In genomic region chr9:27572918-27573698, GRCh38 we compare ENCODE assay signal across 8 cellular contexts. TPM values are rescaled to one million over a fixed set of nuclear protein-coding genes. Genes with fewer than 3 reads are reported as not detected.
DNase-seq lines count a peak whose midpoint lies in the region; ATAC-seq and TF ChIP-seq lines count a peak whose summit lies in the region.

A gene with protein sequence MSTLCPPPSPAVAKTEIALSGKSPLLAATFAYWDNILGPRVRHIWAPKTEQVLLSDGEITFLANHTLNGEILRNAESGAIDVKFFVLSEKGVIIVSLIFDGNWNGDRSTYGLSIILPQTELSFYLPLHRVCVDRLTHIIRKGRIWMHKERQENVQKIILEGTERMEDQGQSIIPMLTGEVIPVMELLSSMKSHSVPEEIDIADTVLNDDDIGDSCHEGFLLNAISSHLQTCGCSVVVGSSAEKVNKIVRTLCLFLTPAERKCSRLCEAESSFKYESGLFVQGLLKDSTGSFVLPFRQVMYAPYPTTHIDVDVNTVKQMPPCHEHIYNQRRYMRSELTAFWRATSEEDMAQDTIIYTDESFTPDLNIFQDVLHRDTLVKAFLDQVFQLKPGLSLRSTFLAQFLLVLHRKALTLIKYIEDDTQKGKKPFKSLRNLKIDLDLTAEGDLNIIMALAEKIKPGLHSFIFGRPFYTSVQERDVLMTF (minus strand): TSS chr9:27573481. CDS start chr9:27567120, 6,361 bp downstream.

- H3K9me3 Mint-ChIP-seq in activated naive CD8-positive, alpha-beta T cell treated with anti-CD3 and anti-CD28 coated beads, Interleukin-2, amount 10 ng/mL, durations not matched to agents 7 days and 5 days: peaks cover 2% of the 10 kb centered on the region

- peak within 1 kb of the TSS; percentile 100 for H3K27ac Mint-ChIP-seq in activated naive CD8-positive, alpha-beta T cell treated with anti-CD3 and anti-CD28 coated beads, Interleukin-2, amount 10 ng/mL, durations not matched to agents 7 days and 5 days

- peak within 1 kb of the TSS; percentile 90 for H3K9ac ChIP-seq in SK-N-MC (ENCODE audit: insufficient read length)

- no peak for TF ChIP-seq CTCF in sigmoid colon (IDR thresholded peaks at IDR 0.05)

- peak within 1 kb of the TSS; percentile 88 for H3K4me3 ChIP-seq in SK-N-MC
- H3K4me3 ChIP-seq in sigmoid colon: peak within 1 kb of the TSS; percentile 75 to 93 (median 80)

- no peaks in the 10 kb centered on the region for H3K36me3 Mint-ChIP-seq in activated naive CD8-positive, alpha-beta T cell treated with anti-CD3 and anti-CD28 coated beads, Interleukin-2, amount 10 ng/mL, durations not matched to agents 7 days and 5 days

- DNase-seq in DMS153 (lab: John Stamatoyannopoulos, UW): peak; percentile 69
- no peak for DNase-seq in SK-N-MC (ENCODE audit: low read depth, low spot score)
- peak; percentile 92 for DNase-seq in activated naive CD8-positive, alpha-beta T cell treated with anti-CD3 and anti-CD28 coated beads, Interleukin-2, amount 10 ng/mL, durations not matched to agents 7 days and 5 days
- DNase-seq in left ventricle myocardium superior: peak; percentile 88
- DNase-seq in sigmoid colon: peak; percentile 89
- no peak for DNase-seq in pons (ENCODE audit: low spot score)

- H3K4me1 ChIP-seq in sigmoid colon: peaks cover 3 to 32% (median 16%) of the 10 kb centered on the region in 4 donors

- H3K9me3 ChIP-seq in SK-N-MC (ENCODE audit: low read depth, low read length) (no peaks in the 10 kb centered on the region), sigmoid colon (no peaks in the 10 kb centered on the region)

- peak within 1 kb of the TSS; percentile 98 for H3K4me3 Mint-ChIP-seq in activated naive CD8-positive, alpha-beta T cell treated with anti-CD3 and anti-CD28 coated beads, Interleukin-2, amount 10 ng/mL, durations not matched to agents 7 days and 5 days

- H3K4me1 Mint-ChIP-seq in activated naive CD8-positive, alpha-beta T cell treated with anti-CD3 and anti-CD28 coated beads, Interleukin-2, amount 10 ng/mL, durations not matched to agents 7 days and 5 days: peaks cover 19% of the 10 kb centered on the region

- POLR2A ChIA-PET in activated naive CD8-positive, alpha-beta T cell treated with anti-CD3 and anti-CD28 coated beads, Interleukin-2, amount 10 ng/mL, durations not matched to agents 7 days and 5 days (lab: Charles Lee): interaction anchor here (0.8 to 2.3 kb wide), 7 partner anchors 9 to 681 kb away, joined by 3 to 9 read pairs (median 4); partner anchors contain the start of gene IFT74

- ATAC-seq in GM19455 (IDR thresholded peaks at IDR 0.05; ENCODE audit: unreplicated experiment) (peak; percentile 64), HG03571 (IDR thresholded peaks at IDR 0.05; ENCODE audit: unreplicated experiment) (peak; percentile 63), left ventricle myocardium superior (peak; percentile 96)
- ATAC-seq in activated naive CD8-positive, alpha-beta T cell treated with anti-CD3 and anti-CD28 coated beads, Interleukin-2, amount 10 ng/mL, durations not matched to agents 7 days and 5 days (ENCODE audit: low read depth): peak; percentile 59

- H3K36me3 ChIP-seq in SK-N-MC (ENCODE audit: insufficient read depth, low read length): no peaks in the 10 kb centered on the region
- H3K36me3 ChIP-seq in sigmoid colon: no peaks in the 10 kb centered on the region

- no peaks in the 10 kb centered on the region for H3K27me3 Mint-ChIP-seq in activated naive CD8-positive, alpha-beta T cell treated with anti-CD3 and anti-CD28 coated beads, Interleukin-2, amount 10 ng/mL, durations not matched to agents 7 days and 5 days

- intact Hi-C loops in left ventricle myocardium superior (cut with micrococcal nuclease): no loop called here
- intact Hi-C loops in sigmoid colon (cut with DNase I): loop anchor here (1.0 to 10.0 kb wide), 6 partner anchors 29 to 1898 kb away; partner anchors contain the start of genes CAAP1, IFT74, MOB3B and TUSC1

- TF ChIP-seq POLR2A in sigmoid colon (IDR thresholded peaks at IDR 0.05): peak; percentile 80 to 85

- peak in 1 of 4 donors; percentile 32 for TF ChIP-seq EP300 in sigmoid colon (IDR thresholded peaks at IDR 0.05)

- H3K27me3 ChIP-seq in sigmoid colon: no peaks in the 10 kb centered on the region

- peak within 1 kb of the TSS; percentile 97 for H3K27ac ChIP-seq in SK-N-MC
- H3K27ac ChIP-seq in sigmoid colon: peak within 1 kb of the TSS; percentile 96 to 100 (median 98)

- WGBS in sigmoid colon, 2 donors: 1% methylated on average over 73 of the region's 73 CpGs

RNA-seq across cellular contexts. Expression of the gene that starts here (rescaled TPM):
- 10 to 100 TPM; 13.7 to 16.4 TPM for total RNA-seq in activated naive CD8-positive, alpha-beta T cell treated with anti-CD3 and anti-CD28 coated beads, Interleukin-2, amount 10 ng/mL, durations not matched to agents 7 days and 5 days
- 19.2 TPM for total RNA-seq in left ventricle myocardium superior
- 10 to 100 TPM; 21.0 to 28.0 (median 26.8) TPM for total RNA-seq in sigmoid colon
- polyA plus RNA-seq in sigmoid colon: 10 to 100 TPM in 2 of 3 donors, 1 to 10 TPM in 1; 6.4 to 11.3 (median 10.2) TPM

Comparison
In these comparisons a context has a peak if more than half of its experiments do, and no peak if none do; other contexts are left out.
1. DNase-seq: peak in DMS153 (single experiment), activated naive CD8-positive, alpha-beta T cell treated with anti-CD3 and anti-CD28 coated beads, Interleukin-2, amount 10 ng/mL, durations not matched to agents 7 days and 5 days (single experiment), left ventricle myocardium superior (single experiment) and sigmoid colon (single experiment); none in SK-N-MC (single experiment) and pons (single experiment).
2. Peak in every context shown above with its lines, with median percentiles within 50 percentile points of each other: ATAC-seq.